Comparison of ENCODE assay signal across 14 cellular contexts in genomic region chr9:112764344-112764743, GRCh38. TPM values are rescaled to one million over a fixed set of nuclear protein-coding genes. Genes with fewer than 3 reads are reported as not detected.
DNase-seq lines count a peak whose midpoint lies in the region; ATAC-seq and TF ChIP-seq lines count a peak whose summit lies in the region.
"Had no signal": no experiment of that assay in that cellular context is flagged by ENCODE, and none has a peak within 500 bp of the region (broad histone marks: within the 10 kb centered on the region; RNA-seq: fewer than 3 reads in every experiment).

No MANE protein-coding gene starts in this region.

- H3K27me3 ChIP-seq in cardiac muscle cell, result no peaks in the 10 kb centered on the region
- no peaks in the 10 kb centered on the region for H3K27me3 ChIP-seq in right cardiac atrium (ENCODE audit: control insufficient read depth, insufficient read depth)
- H3K27me3 ChIP-seq in upper lobe of right lung, result no peaks in the 10 kb centered on the region
- no peaks in the 10 kb centered on the region for H3K27me3 ChIP-seq in ascending aorta

- ATAC-seq in right cardiac atrium (no peak), upper lobe of right lung (peak; percentile 67), HG02759 (IDR thresholded peaks at IDR 0.05; ENCODE audit: unreplicated experiment) (no peak)

- DNase-seq in cardiac muscle cell (ENCODE audit: low read depth in 1 of 2, low spot score in 1 of 2) (peak in 1 of 2 donors; percentile 80), right cardiac atrium (no peak), astrocyte of the hippocampus (ENCODE audit: low read depth, low spot score) (peak; percentile 42), kidney tubule cell (ENCODE audit: low spot score) (peak; percentile 80), upper lobe of right lung (no peak), ascending aorta (ENCODE audit: low spot score in 2 of 2) (no peak), NOMO-1 treated with dmso at 0.1 percent for 144 hours (lab: John Stamatoyannopoulos, UW; ENCODE audit: unreplicated experiment) (no peak)
- DNase-seq: activated CD4-positive, alpha-beta T cell treated with anti-CD3 and anti-CD28 coated beads for 4 hours; cortex of kidney; DND-41; hippocampal formation; NCI-H446 treated with DMSO at 0.1 percent for 48 hours; Right ventricle myocardium superior had no signal

- peak overlapping the region; percentile 4 for H3K27ac ChIP-seq in cardiac muscle cell
- H3K27ac ChIP-seq in right cardiac atrium (ENCODE audit: low read length), result no peak overlapping the region
- H3K27ac ChIP-seq in upper lobe of right lung, result no peak overlapping the region
- H3K27ac ChIP-seq in ascending aorta, result no peak overlapping the region

- WGBS in right cardiac atrium, result 68% methylated on average over 5 of the region's 5 CpGs

- no peak overlapping the region for H3K4me3 ChIP-seq in cardiac muscle cell
- H3K4me3 ChIP-seq in right cardiac atrium (ENCODE audit: low read length), result no peak overlapping the region
- H3K4me3 ChIP-seq in upper lobe of right lung, result no peak overlapping the region
- H3K4me3 ChIP-seq in ascending aorta, result no peak overlapping the region

- no peak for TF ChIP-seq CTCF in cardiac muscle cell (IDR thresholded peaks at IDR 0.05; ENCODE audit: low read depth, low read length)
- no peak for TF ChIP-seq CTCF in upper lobe of right lung (IDR thresholded peaks at IDR 0.05)
- no peak for TF ChIP-seq CTCF in ascending aorta (IDR thresholded peaks at IDR 0.05)

- no peaks in the 10 kb centered on the region for H3K9me3 ChIP-seq in cardiac muscle cell (ENCODE audit: low read depth)
- no peaks in the 10 kb centered on the region for H3K9me3 ChIP-seq in right cardiac atrium (ENCODE audit: control insufficient read depth, low read length)
- no peaks in the 10 kb centered on the region for H3K9me3 ChIP-seq in upper lobe of right lung
- no peaks in the 10 kb centered on the region for H3K9me3 ChIP-seq in ascending aorta

- H3K4me1 ChIP-seq in cardiac muscle cell (ENCODE audit: low read depth) (no peaks in the 10 kb centered on the region), right cardiac atrium (ENCODE audit: control insufficient read depth, insufficient read depth, low read length) (peaks cover 3% of the 10 kb centered on the region), upper lobe of right lung (peaks cover 9% of the 10 kb centered on the region), ascending aorta (no peaks in the 10 kb centered on the region)

- intact Hi-C loops in right cardiac atrium (cut with DNase I), result no loop called here
- intact Hi-C loops in upper lobe of right lung (cut with DNase I), result no loop called here
- intact Hi-C loops in ascending aorta (cut with DNase I), result no loop called here

- H3K36me3 ChIP-seq in cardiac muscle cell, result no peaks in the 10 kb centered on the region
- H3K36me3 ChIP-seq in upper lobe of right lung, result peaks cover 4% of the 10 kb centered on the region
- H3K36me3 ChIP-seq in ascending aorta, result no peaks in the 10 kb centered on the region

RNA-seq across cellular contexts. Expression of gene SNX30, which starts 13.8 kb away (rescaled TPM):
- total RNA-seq in cardiac muscle cell (5.9 and 8.3 TPM in 2 replicates), right cardiac atrium (1 to 10 TPM; 3.9 to 4.7 (median 4.6) TPM), upper lobe of right lung (76.3 TPM), ascending aorta (4.7 TPM)
- polyA plus RNA-seq in cardiac muscle cell (3.1 and 3.4 TPM in 2 replicates), right cardiac atrium (1.2 TPM)

RNA-seq across cellular contexts. Expression of gene INIP, which starts 46.4 kb away (rescaled TPM):
- total RNA-seq in cardiac muscle cell (9.8 and 13.1 TPM in 2 replicates), right cardiac atrium (10 to 100 TPM; 11.5 to 19.2 (median 15.9) TPM), upper lobe of right lung (22.7 TPM), ascending aorta (37.8 TPM)
- polyA plus RNA-seq in cardiac muscle cell (18.9 and 20.5 TPM in 2 replicates), right cardiac atrium (11.1 TPM)

Comparison
In these comparisons a context has a peak if more than half of its experiments do, and no peak if none do; other contexts are left out.
1. DNase-seq: peak in astrocyte of the hippocampus (single experiment) and kidney tubule cell (single experiment); none in right cardiac atrium (0 of 3), upper lobe of right lung (single experiment), ascending aorta (0 of 2) and NOMO-1 treated with dmso at 0.1 percent for 144 hours (single experiment).